1 cellular context compared by ENCODE assay signal in genomic region chr6:31817929-31818511, GRCh38.
TF ChIP-seq lines count a peak whose summit lies in the region.

No MANE protein-coding gene starts in this region.

TF ChIP-seq in HEK293, 187 proteins besides CTCF, POLR2A, EP300 and RAD21 (continued from another document):
- TF ChIP-seq, protein P1, sequence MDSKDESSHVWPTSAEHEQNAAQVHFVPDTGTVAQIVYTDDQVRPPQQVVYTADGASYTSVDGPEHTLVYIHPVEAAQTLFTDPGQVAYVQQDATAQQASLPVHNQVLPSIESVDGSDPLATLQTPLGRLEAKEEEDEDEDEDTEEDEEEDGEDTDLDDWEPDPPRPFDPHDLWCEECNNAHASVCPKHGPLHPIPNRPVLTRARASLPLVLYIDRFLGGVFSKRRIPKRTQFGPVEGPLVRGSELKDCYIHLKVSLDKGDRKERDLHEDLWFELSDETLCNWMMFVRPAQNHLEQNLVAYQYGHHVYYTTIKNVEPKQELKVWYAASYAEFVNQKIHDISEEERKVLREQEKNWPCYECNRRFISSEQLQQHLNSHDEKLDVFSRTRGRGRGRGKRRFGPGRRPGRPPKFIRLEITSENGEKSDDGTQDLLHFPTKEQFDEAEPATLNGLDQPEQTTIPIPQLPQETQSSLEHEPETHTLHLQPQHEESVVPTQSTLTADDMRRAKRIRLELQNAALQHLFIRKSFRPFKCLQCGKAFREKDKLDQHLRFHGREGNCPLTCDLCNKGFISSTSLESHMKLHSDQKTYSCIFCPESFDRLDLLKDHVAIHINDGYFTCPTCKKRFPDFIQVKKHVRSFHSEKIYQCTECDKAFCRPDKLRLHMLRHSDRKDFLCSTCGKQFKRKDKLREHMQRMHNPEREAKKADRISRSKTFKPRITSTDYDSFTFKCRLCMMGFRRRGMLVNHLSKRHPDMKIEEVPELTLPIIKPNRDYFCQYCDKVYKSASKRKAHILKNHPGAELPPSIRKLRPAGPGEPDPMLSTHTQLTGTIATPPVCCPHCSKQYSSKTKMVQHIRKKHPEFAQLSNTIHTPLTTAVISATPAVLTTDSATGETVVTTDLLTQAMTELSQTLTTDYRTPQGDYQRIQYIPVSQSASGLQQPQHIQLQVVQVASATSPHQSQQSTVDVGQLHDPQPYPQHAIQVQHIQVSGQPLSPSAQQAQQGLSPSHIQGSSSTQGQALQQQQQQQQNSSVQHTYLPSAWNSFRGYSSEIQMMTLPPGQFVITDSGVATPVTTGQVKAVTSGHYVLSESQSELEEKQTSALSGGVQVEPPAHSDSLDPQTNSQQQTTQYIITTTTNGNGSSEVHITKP (tag by site-specific recombination; IDR thresholded peaks at IDR 0.05): peak; percentile 60; the same call in 1 of the 2 replicates
- TF ChIP-seq ZFHX2 (tag by site-specific recombination; conservative IDR thresholded peaks at IDR 0.05): peak; percentile 43; the same call in 1 of the 2 replicates
TF ChIP-seq in HEK293: peak in this region for 6; not testable (repeated sequence) for 181.
